ENCODE assay signal across 8 cellular contexts in genomic region chr22:46803031-46803880, GRCh38. TPM values are rescaled to one million over a fixed set of nuclear protein-coding genes. Genes with fewer than 3 reads are reported as not detected.
DNase-seq lines count a peak whose midpoint lies in the region; FAIRE-seq and TF ChIP-seq lines count a peak whose summit lies in the region.

No MANE protein-coding gene starts in this region.

- no peak overlapping the region for H4K91ac ChIP-seq in H1 (replicated peaks; ENCODE audit: insufficient read length, low read length)

- CTCF ChIA-PET in H1 (lab: Charles Lee; ENCODE audit: partially characterized antibody), result interaction anchor here (0.6 to 4.0 kb wide), 44 partner anchors 8 to 401 kb away, joined by 3 to 35 read pairs (median 4); partner anchors contain the start of gene TBC1D22A

- no peak overlapping the region for H2AFZ ChIP-seq in H1 (ENCODE audit: low read length)
- no peak overlapping the region for H2AFZ ChIP-seq in neural cell (ENCODE audit: low read depth, low read length)

- no peak overlapping the region for H3K27ac ChIP-seq in H1 (ENCODE audit: low read depth, low read length)
- no peak overlapping the region for H3K27ac ChIP-seq in neural cell (ENCODE audit: low read length)
- no peak overlapping the region for H3K27ac ChIP-seq in tibial artery

- H3K27me3 ChIP-seq in H1 (replicated peaks in 1 of 4; ENCODE audit: control insufficient read depth in 3 of 4, extremely low read depth in 1 of 4, insufficient read depth in 3 of 4, low read length in 3 of 4), result no peaks in the 10 kb centered on the region
- H3K27me3 ChIP-seq in neural cell (ENCODE audit: insufficient read depth, low read depth, low read length), result no peaks in the 10 kb centered on the region
- H3K27me3 ChIP-seq in tibial artery, result no peaks in the 10 kb centered on the region

- H3K36me3 ChIP-seq in H1 (ENCODE audit: control insufficient read depth in 2 of 4, insufficient read depth in 4 of 4, low read length in 3 of 4) (peaks cover 0 to 3% (median 0%) of the 10 kb centered on the region in 4 experiments; a peak in 1 of 8 replicates), neural cell (ENCODE audit: insufficient read depth, low read length) (peaks cover 4% of the 10 kb centered on the region), tibial artery (peaks cover 7 to 52% (median 31%) of the 10 kb centered on the region in 3 donors)

- TF ChIP-seq POLR2A in H1 (IDR thresholded peaks at IDR 0.05; ENCODE audit: control extremely low read depth in 1 of 2, low read depth in 2 of 2, low read length in 2 of 2), result no peak

- peak overlapping the region in 1 of 2 experiments; percentile 65; a peak in 3 of 4 replicates for H3K4me2 ChIP-seq in H1 (ENCODE audit: insufficient read depth in 1 of 2, low read depth in 2 of 2, low read length in 2 of 2)
- no peak overlapping the region for H3K4me2 ChIP-seq in neural cell (ENCODE audit: low read length)

- H2AK5ac ChIP-seq in H1 (ENCODE audit: low read depth, low read length), result no peak overlapping the region

- no peak overlapping the region for H2BK12ac ChIP-seq in H1 (ENCODE audit: low read depth, low read length)

- POLR2A ChIA-PET in H1 (lab: Charles Lee; ENCODE audit: partially characterized antibody), result interaction anchor here (1.5 kb wide), 1 partner anchor 41 kb away, joined by 6 read pairs; the partner anchor contains the start of gene TBC1D22A

- intact Hi-C loops in tibial artery (cut with DNase I; ENCODE audit: low total_unique reads), result no loop called here

- no peak for TF ChIP-seq EP300 in H1 (IDR thresholded peaks at IDR 0.05; ENCODE audit: borderline replicate concordance in 1 of 2, low read depth in 2 of 2, low read length in 2 of 2)
- no peak for TF ChIP-seq EP300 in neural cell (conservative IDR thresholded peaks at IDR 0.05; ENCODE audit: poor library complexity, severe bottlenecking)

- H2BK120ac ChIP-seq in H1 (replicated peaks; ENCODE audit: low read depth, low read length), result no peak overlapping the region

- H2BK20ac ChIP-seq in H1 (ENCODE audit: low read length), result no peak overlapping the region

- WGBS in H1 (ENCODE audit: extremely low coverage in 1 of 2, insufficient coverage in 1 of 2, insufficient read length in 1 of 2, insufficient replicate concordance in 2 of 2, low coverage in 1 of 2, low lambda C conversion rate in 2 of 2, missing lambda C conversion rate in 1 of 2), 2 experiments, result 20% methylated on average over 26 of the region's 28 CpGs; no CpG with 5 or more reads in 1 of the 2 experiments

- H4K20me1 ChIP-seq in H1 (replicated peaks in 1 of 2; ENCODE audit: control insufficient read depth in 1 of 2, insufficient read depth in 2 of 2, low read length in 2 of 2) (peaks cover 4 to 8% of the 10 kb centered on the region in 2 experiments), neural cell (ENCODE audit: insufficient read depth) (no peaks in the 10 kb centered on the region)

- no peak overlapping the region for H4K8ac ChIP-seq in H1 (ENCODE audit: extremely low read depth, insufficient read depth, low read length)

- TF ChIP-seq CTCF in GM13977 (IDR thresholded peaks at IDR 0.05; ENCODE audit: extremely low read depth, insufficient read depth, missing control alignments), result peak; percentile 99
- peak; percentile 82 to 99 (median 96) for TF ChIP-seq CTCF in H1 (IDR thresholded peaks at IDR 0.05; ENCODE audit: control extremely low read depth in 1 of 3, insufficient read depth in 1 of 3, low read depth in 1 of 3, low read length in 3 of 3)
- peak; percentile 65 for TF ChIP-seq CTCF in neural cell (IDR thresholded peaks at IDR 0.05; ENCODE audit: poor library complexity, severe bottlenecking)
- TF ChIP-seq CTCF in tibial artery (IDR thresholded peaks at IDR 0.05), result peak; percentile 67 to 84

- 0 out of 2 replicates have a peak, but pooled peaks cover 1% of the 10 kb centered on the region for H3K23me2 ChIP-seq in H1 (ENCODE audit: low read depth, low read length)

- H3F3A ChIP-seq in neural cell (ENCODE audit: insufficient read depth, low read length, poor library complexity, severe bottlenecking), result no peaks in the 10 kb centered on the region

- H3K18ac ChIP-seq in H1 (ENCODE audit: extremely low read depth, low read length), result no peak overlapping the region

- H3K9ac ChIP-seq in H1 (replicated peaks in 1 of 4; ENCODE audit: extremely low read depth in 1 of 4, low read depth in 3 of 4, low read length in 3 of 4) (no peak overlapping the region), neural cell (ENCODE audit: low read length) (no peak overlapping the region)

- H3K56ac ChIP-seq in H1 (replicated peaks; ENCODE audit: insufficient read length, low read depth, low read length), result no peak overlapping the region

- no peak overlapping the region for H3K23ac ChIP-seq in H1 (ENCODE audit: insufficient read length)

- H3K4me3 ChIP-seq in H1 (ENCODE audit: extremely low read depth in 1 of 4, insufficient read depth in 2 of 4, low read depth in 3 of 4, low read length in 4 of 4), result peak overlapping the region in 1 of 4 experiments; percentile 39; a peak in 1 of 8 replicates
- no peak overlapping the region for H3K4me3 ChIP-seq in neural cell (ENCODE audit: low read length)
- no peak overlapping the region for H3K4me3 ChIP-seq in tibial artery

- H3K9me3 ChIP-seq in H1 (ENCODE audit: insufficient read depth in 2 of 2, low read depth in 1 of 2, low read length in 1 of 2) (no peaks in the 10 kb centered on the region), neural cell (ENCODE audit: low read length) (no peaks in the 10 kb centered on the region), tibial artery (no peaks in the 10 kb centered on the region)

- H3K4ac ChIP-seq in H1 (replicated peaks; ENCODE audit: insufficient read length, low read depth, low read length), result no peak overlapping the region

- no peaks in the 10 kb centered on the region for H3K9me2 ChIP-seq in neural cell (ENCODE audit: insufficient read depth, low read length)

- DNase-seq in GM13977 (ENCODE audit: low spot score) (peak; percentile 85), NCI-H2171 treated with DMSO at 0.1 percent for 48 hours (lab: John Stamatoyannopoulos, UW) (peak; percentile 33), H1 (ENCODE audit: low read depth in 1 of 2, low spot score in 2 of 2) (peak; percentile 51 to 86), tibial artery (peak in 1 of 2 donors; percentile 65), DMS79 (lab: John Stamatoyannopoulos, UW) (no peak), NCI-H187 (lab: John Stamatoyannopoulos, UW) (no peak)
- peak; percentile 42 to 50 for DNase-seq in activated CD8-positive, alpha-beta memory T cell treated with anti-CD3 and anti-CD28 coated beads for 4 hours (ENCODE audit: low read depth in 2 of 2)

- FAIRE-seq in H1 (lab: Jason Lieb, UNC), result no peak

- H3K79me2 ChIP-seq in H1 (ENCODE audit: control insufficient read depth in 1 of 2, insufficient read depth in 2 of 2, low read length in 2 of 2), result peaks cover 0 to 7% of the 10 kb centered on the region in 2 experiments; a peak in 1 of 4 replicates
- H3K79me2 ChIP-seq in neural cell (replicated peaks; ENCODE audit: insufficient read depth, low read length), result no peaks in the 10 kb centered on the region

- no peak overlapping the region for H4K5ac ChIP-seq in H1 (ENCODE audit: insufficient read length, low read depth, low read length)

- no peak overlapping the region for H3K14ac ChIP-seq in H1 (ENCODE audit: insufficient read length)

- in situ Hi-C loops in GM13977 (cut with MboI; ENCODE audit: low pct_unique_long_range_greater_than_20kb, low sequenced_read_pairs, unreplicated experiment), result no loop called here

- peaks cover 3% of the 10 kb centered on the region; the same call in 1 of the 2 replicates for H3K79me1 ChIP-seq in H1 (ENCODE audit: low read depth, low read length)

- H3K4me1 ChIP-seq in H1 (replicated peaks in 1 of 4; ENCODE audit: control insufficient read depth in 3 of 4, insufficient read depth in 4 of 4, low read length in 3 of 4), result peaks cover 0 to 2% (median 0%) of the 10 kb centered on the region in 4 experiments; a peak in 2 of 7 replicates
- peaks cover 0 to 12% (median 3%) of the 10 kb centered on the region in 4 donors for H3K4me1 ChIP-seq in tibial artery

- no peak overlapping the region; the same call in 1 of the 2 replicates for H2BK5ac ChIP-seq in H1 (ENCODE audit: low read depth, low read length)

- 0 out of 2 replicates have a peak overlapping the region, but pooled peaks have one; percentile 34 for H2BK15ac ChIP-seq in H1 (ENCODE audit: low read length)

- TF ChIP-seq RAD21 in H1 (IDR thresholded peaks at IDR 0.05 in 1 of 2, conservative IDR thresholded peaks at IDR 0.05 in 1 of 2; ENCODE audit: low read depth in 2 of 2, low read length in 2 of 2) (peak; percentile 42 to 66; a peak in 3 of 4 replicates), neural cell (conservative IDR thresholded peaks at IDR 0.05) (peak; percentile 32)

TF ChIP-seq in H1, 55 proteins besides CTCF, POLR2A, EP300 and RAD21:
- TF ChIP-seq JUND (IDR thresholded peaks at IDR 0.05; ENCODE audit: low read length) (0 out of 2 replicates have a peak, but pooled peaks have one; percentile 21), MAX (IDR thresholded peaks at IDR 0.05) (peak; percentile 72), CREB1 (IDR thresholded peaks at IDR 0.05) (peak; percentile 63; the same call in 1 of the 2 replicates), HDAC2 (IDR thresholded peaks at IDR 0.05; ENCODE audit: borderline replicate concordance in 1 of 2, low read depth in 2 of 2, low read length in 2 of 2) (no peak)

TF ChIP-seq in neural cell, 6 proteins besides CTCF, POLR2A, EP300 and RAD21:
- TF ChIP-seq SMC3 (conservative IDR thresholded peaks at IDR 0.05; ENCODE audit: poor library complexity) (peak; percentile 28), TAF1 (IDR thresholded peaks at IDR 0.05; ENCODE audit: low read depth) (no peak)

RNA-seq across cellular contexts. Expression of gene TBC1D22A, which starts 40.8 kb away (rescaled TPM):
- 18.4 and 19.0 TPM in 2 replicates for total RNA-seq in H1 (2021; fragmentation: NEBNext Ultra II Directional; extraction: Animal tissue kit (Norgen Biotek cat#: 25700))
- polyA plus RNA-seq in H1 (2011; rRNA removed) (11.9 and 14.0 TPM in 2 replicates), neural cell (9.3 and 10.4 TPM in 2 replicates)
- polyA plus RNA-seq in H1 (2011; cell fraction: cytosol; rRNA removed), result 11.3 TPM
- 11.6 TPM for polyA plus RNA-seq in H1 (2011; cell fraction: nucleus; rRNA removed)
- 11.4 to 14.8 TPM (median 13.5 TPM) in 4 replicates for polyA plus RNA-seq in H1 (2012, experiment 1 of 2)
- 14.1 TPM for polyA plus RNA-seq in H1 (2012, experiment 2 of 2)
- polyA plus RNA-seq in H1 (2013, experiment 1 of 2), result 9.6 TPM
- polyA plus RNA-seq in H1 (2013, experiment 2 of 2), result 9.5 TPM
- polyA minus RNA-seq in H1 (2011; rRNA and poly(A)+ RNA removed), result 10.9 and 12.5 TPM in 2 replicates
- polyA minus RNA-seq in H1 (2011; cell fraction: cytosol; rRNA and poly(A)+ RNA removed), result 11.4 TPM
- polyA minus RNA-seq in H1 (2011; cell fraction: nucleus; rRNA and poly(A)+ RNA removed), result 19.0 TPM
- 8.2 and 10.5 TPM in 2 replicates for polyA minus RNA-seq in neural cell

Comparison
In these comparisons a context has a peak if more than half of its experiments do, and no peak if none do; other contexts are left out.
1. DNase-seq: peak in GM13977 (single experiment), NCI-H2171 treated with DMSO at 0.1 percent for 48 hours (single experiment), activated CD8-positive, alpha-beta memory T cell treated with anti-CD3 and anti-CD28 coated beads for 4 hours (2 of 2) and H1 (2 of 2); none in DMS79 (single experiment) and NCI-H187 (0 of 2).
2. Peak in every context shown above with its lines, with median percentiles within 50 percentile points of each other: CTCF ChIP-seq.